8 cellular contexts compared by ENCODE assay signal in the genomic region with DNA sequence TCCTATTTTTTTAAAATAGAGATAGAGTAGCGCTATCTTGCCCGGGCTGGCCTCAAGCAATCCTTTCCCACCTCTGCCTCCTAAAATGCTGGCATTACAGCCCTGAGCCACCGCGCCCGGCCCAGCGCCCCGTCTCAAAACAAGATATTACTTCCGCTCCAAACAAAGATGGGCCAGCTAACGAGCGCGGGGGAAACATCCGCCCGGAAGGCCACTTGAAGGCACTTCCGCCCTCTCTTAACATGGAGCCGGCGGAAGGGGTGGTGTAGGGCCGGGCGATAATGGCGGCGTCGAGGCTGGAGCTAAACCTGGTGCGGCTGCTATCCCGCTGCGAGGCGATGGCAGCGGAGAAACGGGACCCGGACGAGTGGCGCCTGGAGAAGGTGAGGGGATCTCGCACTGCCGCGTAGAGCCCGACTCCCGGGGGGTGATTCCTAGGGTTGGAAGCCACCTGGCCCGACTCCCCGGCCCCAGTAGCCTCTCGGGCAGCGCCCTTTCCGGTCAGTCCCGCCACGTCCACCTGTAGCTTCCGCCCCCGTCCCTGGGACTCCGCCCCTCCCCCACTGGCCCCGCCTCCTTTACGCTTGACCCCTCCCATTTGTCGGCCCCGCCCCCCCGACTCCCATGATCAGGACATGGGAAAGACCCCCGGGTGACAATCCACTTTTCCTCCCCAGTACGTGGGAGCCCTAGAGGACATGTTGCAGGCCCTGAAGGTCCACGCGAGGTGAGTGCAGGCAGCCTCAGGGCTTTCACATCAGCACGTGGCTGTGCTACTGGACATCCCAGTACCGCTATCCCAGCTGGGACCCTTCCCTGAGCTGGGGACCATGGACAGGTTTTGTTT. TPM values are rescaled to one million over a fixed set of nuclear protein-coding genes. Genes with fewer than 3 reads are reported as not detected.
A peak's percentile ranks its signal among the peaks of the same experiment; 100 is the strongest.
DNase-seq lines count a peak whose midpoint lies in the region; ATAC-seq and TF ChIP-seq lines count a peak whose summit lies in the region.

A gene with protein sequence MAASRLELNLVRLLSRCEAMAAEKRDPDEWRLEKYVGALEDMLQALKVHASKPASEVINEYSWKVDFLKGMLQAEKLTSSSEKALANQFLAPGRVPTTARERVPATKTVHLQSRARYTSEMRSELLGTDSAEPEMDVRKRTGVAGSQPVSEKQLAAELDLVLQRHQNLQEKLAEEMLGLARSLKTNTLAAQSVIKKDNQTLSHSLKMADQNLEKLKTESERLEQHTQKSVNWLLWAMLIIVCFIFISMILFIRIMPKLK (plus strand): TSS at position 233 of the 847 bp plus-strand sequence. CDS start 49 bp downstream, at position 282.

- TF ChIP-seq CTCF in Caco-2 (IDR thresholded peaks at IDR 0.05; ENCODE audit: insufficient read depth in 1 of 2, low read depth in 1 of 2, low read length in 1 of 2, severe bottlenecking in 1 of 2, unreplicated experiment in 1 of 2): no peak
- TF ChIP-seq CTCF in KMS-11 (conservative IDR thresholded peaks at IDR 0.05; ENCODE audit: low read depth, low read length): no peak; the same call in 1 of the 2 replicates
- TF ChIP-seq CTCF in Peyer's patch (IDR thresholded peaks at IDR 0.05): no peak
- TF ChIP-seq CTCF in esophagus muscularis mucosa (IDR thresholded peaks at IDR 0.05): no peak

- H3K27ac ChIP-seq in KMS-11 (peak within 1 kb of the TSS; percentile 66), Peyer's patch (peak within 1 kb of the TSS; percentile 85 to 96 (median 89)), esophagus muscularis mucosa (replicated peaks in 1 of 4) (peak within 1 kb of the TSS; percentile 83 to 95 (median 90)), muscle layer of duodenum (ENCODE audit: low read length) (peak within 1 kb of the TSS; percentile 37)

- no peak for TF ChIP-seq EP300 in esophagus muscularis mucosa (IDR thresholded peaks at IDR 0.05)

- intact Hi-C loops in Caco-2 (cut with micrococcal nuclease; ENCODE audit: unreplicated experiment) (loop anchor here (1.0 kb wide), 1 partner anchor 52 kb away; a partner anchor contains a TSS), esophagus muscularis mucosa (cut with DNase I) (loop anchor here (10.0 kb wide), 1 partner anchor 141 kb away; a partner anchor contains a TSS)

- H3K27me3 ChIP-seq in Caco-2 (replicated peaks; ENCODE audit: control insufficient read depth, insufficient read depth, low read length) (no peaks in the 10 kb centered on the region), KMS-11 (ENCODE audit: insufficient read depth, low read depth) (no peaks in the 10 kb centered on the region), Peyer's patch (no peaks in the 10 kb centered on the region), esophagus muscularis mucosa (no peaks in the 10 kb centered on the region), muscle layer of duodenum (ENCODE audit: low read depth, low read length) (no peaks in the 10 kb centered on the region)

- H4K20me1 ChIP-seq in KMS-11 (ENCODE audit: insufficient read depth): no peaks in the 10 kb centered on the region

- TF ChIP-seq POLR2A in Peyer's patch (IDR thresholded peaks at IDR 0.05) (peak; percentile 48 to 62), esophagus muscularis mucosa (IDR thresholded peaks at IDR 0.05; ENCODE audit: low read depth) (peak; percentile 12)

- peak within 1 kb of the TSS; percentile 86 for H3K4me3 ChIP-seq in Caco-2 (ENCODE audit: low read depth, low read length)
- H3K4me3 ChIP-seq in KMS-11 (IDR thresholded peaks at IDR 0.05; ENCODE audit: insufficient read depth, low read depth, low read length): no peak within 1 kb of the TSS
- H3K4me3 ChIP-seq in Peyer's patch: peak within 1 kb of the TSS; percentile 56 to 78 (median 68)
- H3K4me3 ChIP-seq in esophagus muscularis mucosa: peak within 1 kb of the TSS; percentile 61 to 91 (median 72)
- H3K4me3 ChIP-seq in muscle layer of duodenum (ENCODE audit: low read depth in 1 of 2, low read length in 2 of 2): peak within 1 kb of the TSS; percentile 58 to 70

- H3K9me3 ChIP-seq in Caco-2 (no peaks in the 10 kb centered on the region), Peyer's patch (no peaks in the 10 kb centered on the region), esophagus muscularis mucosa (no peaks in the 10 kb centered on the region), muscle layer of duodenum (ENCODE audit: control insufficient read depth in 1 of 2, low read length in 2 of 2) (no peaks in the 10 kb centered on the region)

- CTCF ChIA-PET in Caco-2 (lab: Charles Lee): interaction anchor here (0.5 to 1.6 kb wide), 8 partner anchors 11 to 215 kb away, joined by 3 to 10 read pairs (median 4); a partner anchor contains a TSS

- H3K79me2 ChIP-seq in KMS-11 (ENCODE audit: insufficient read depth, low read depth): no peaks in the 10 kb centered on the region

- H3K36me3 Mint-ChIP-seq in Caco-2 (ENCODE audit: insufficient read depth, unreplicated experiment): peaks cover 43% of the 10 kb centered on the region

- H3K36me3 ChIP-seq in Caco-2 (ENCODE audit: control insufficient read depth, insufficient read depth, low read length) (peaks cover 3% of the 10 kb centered on the region; the same call in 1 of the 2 replicates), KMS-11 (ENCODE audit: insufficient read depth) (no peaks in the 10 kb centered on the region), Peyer's patch (peaks cover 0 to 61% (median 0%) of the 10 kb centered on the region in 3 donors), esophagus muscularis mucosa (peaks cover 12 to 61% (median 60%) of the 10 kb centered on the region in 4 donors), muscle layer of duodenum (ENCODE audit: control insufficient read depth in 1 of 2, insufficient read depth in 2 of 2, low read length in 2 of 2) (peaks cover 5 to 47% of the 10 kb centered on the region in 2 donors)

- no peaks in the 10 kb centered on the region for H3K9me3 Mint-ChIP-seq in Caco-2 (ENCODE audit: unreplicated experiment)

- H3K4me1 ChIP-seq in Caco-2 (peaks cover 11% of the 10 kb centered on the region; the same call in 1 of the 2 replicates), KMS-11 (ENCODE audit: low read depth, poor library complexity, severe bottlenecking) (peaks cover 15% of the 10 kb centered on the region), Peyer's patch (peaks cover 0 to 20% (median 5%) of the 10 kb centered on the region in 4 donors), esophagus muscularis mucosa (peaks cover 14 to 26% (median 23%) of the 10 kb centered on the region in 4 donors), muscle layer of duodenum (ENCODE audit: control insufficient read depth in 1 of 2, insufficient read depth in 2 of 2, low read length in 2 of 2) (peaks cover 3 to 15% of the 10 kb centered on the region in 2 donors)

- WGBS in esophagus muscularis mucosa: under 1% methylated on average over 15 of the region's 56 CpGs

- peak within 1 kb of the TSS; percentile 95 for H3K4me3 Mint-ChIP-seq in Caco-2 (ENCODE audit: unreplicated experiment)

- DNase-seq in Caco-2 (peak; percentile 87 to 89), Peyer's patch (peak; percentile 92 to 96 (median 92)), esophagus muscularis mucosa (ENCODE audit: extremely low spot score) (peak; percentile 97)
- DNase-seq in activated T-cell treated with anti-CD3 and anti-CD28 coated beads, Interleukin-2, amount 50 U/mL, for 48 hours: peak; percentile 88 to 89
- DNase-seq in stimulated activated CD8-positive, alpha-beta memory T cell treated with anti-CD3 and anti-CD28 coated beads, Interleukin-7, amount 100 ng/mL, for 4 hours (ENCODE audit: low read depth in 2 of 2): peak; percentile 75 to 81

- H2AFZ ChIP-seq in KMS-11 (ENCODE audit: low read depth): peak within 1 kb of the TSS; percentile 73; the same call in 1 of the 2 replicates

- peak within 1 kb of the TSS; percentile 98 for H3K27ac Mint-ChIP-seq in Caco-2 (ENCODE audit: unreplicated experiment)

- no peaks in the 10 kb centered on the region for H3K27me3 Mint-ChIP-seq in Caco-2 (ENCODE audit: insufficient read depth, unreplicated experiment)

- peak within 1 kb of the TSS; percentile 99 for H3K4me2 ChIP-seq in KMS-11

- peak within 1 kb of the TSS; percentile 83 for H3K9ac ChIP-seq in KMS-11

- BruUV-seq in Caco-2 (replicated peaks; lab: Mats Ljungman, UMichigan): TSS peak; percentile 83

- POLR2A ChIA-PET in Caco-2 (lab: Charles Lee): interaction anchor here (0.5 to 1.8 kb wide), 14 partner anchors 9 to 862 kb away, joined by 3 to 35 read pairs (median 4); a partner anchor contains a TSS

- peak; percentile 59 for ATAC-seq in GM21515 (IDR thresholded peaks at IDR 0.05; ENCODE audit: unreplicated experiment)

- H3K4me1 Mint-ChIP-seq in Caco-2 (ENCODE audit: low read depth, unreplicated experiment): no peaks in the 10 kb centered on the region

RNA-seq across cellular contexts. Expression of the gene that starts here (rescaled TPM):
- total RNA-seq in Caco-2 (2022) (20.2 and 20.7 TPM in 2 replicates), Peyer's patch (10 to 100 TPM in 3 of 4 donors, 1 to 10 TPM in 1; 7.7 to 13.6 (median 11.2) TPM), esophagus muscularis mucosa (10 to 100 TPM; 20.7 to 26.2 (median 21.3) TPM)

Comparison
In these comparisons a context has a peak if more than half of its experiments do, and no peak if none do; other contexts are left out.
1. H3K27ac ChIP-seq: peak in every context shown above with its lines; median percentile 90 in esophagus muscularis mucosa; 89 in Peyer's patch; 66 in KMS-11; 37 in muscle layer of duodenum.